ENCODE assay signal across 19 cellular contexts in genomic region chr13:40995997-40996396, GRCh38. TPM values are rescaled to one million over a fixed set of nuclear protein-coding genes. Genes with fewer than 3 reads are reported as not detected.
DNase-seq lines count a peak whose midpoint lies in the region; ATAC-seq and TF ChIP-seq lines count a peak whose summit lies in the region.
"Had no signal": no experiment of that assay in that cellular context is flagged by ENCODE, and none has a peak within 500 bp of the region (broad histone marks: within the 10 kb centered on the region; RNA-seq: fewer than 3 reads in every experiment).

No MANE protein-coding gene starts in this region.

- no peaks in the 10 kb centered on the region for H3K36me3 ChIP-seq in HCT116 (ENCODE audit: control insufficient read depth in 1 of 2, insufficient read depth in 2 of 2, low read length in 2 of 2)
- H3K36me3 ChIP-seq: BE2C had no signal

- no peak overlapping the region for H3K4me2 ChIP-seq in HCT116 (ENCODE audit: low read length)

- POLR2A ChIA-PET in CD4-positive, alpha-beta T cell (lab: Charles Lee) = interaction anchor here (0.7 to 3.2 kb wide), 6 partner anchors 9 to 64 kb away, joined by 3 to 17 read pairs (median 4); partner anchors contain the start of gene ELF1
- POLR2A ChIA-PET in HCT116 (lab: Charles Lee) = no interaction called here
- POLR2A ChIA-PET in activated CD8-positive, alpha-beta T cell treated with anti-CD3 and anti-CD28 coated beads for 36 hours (lab: Charles Lee) = interaction anchor here (0.8 to 1.1 kb wide), 4 partner anchors 9 to 22 kb away, joined by 3 read pairs; no protein-coding TSS in a partner anchor
- POLR2A ChIA-PET in naive thymus-derived CD8-positive, alpha-beta T cell (lab: Charles Lee) = interaction anchor here (1.0 kb wide), 2 partner anchors 18 to 22 kb away, joined by 3 to 4 read pairs; no protein-coding TSS in a partner anchor

- no peaks in the 10 kb centered on the region for H3K27me3 ChIP-seq in CD4-positive, alpha-beta T cell (ENCODE audit: control insufficient read depth, insufficient read depth, low read length)
- H3K27me3 ChIP-seq in HCT116 (ENCODE audit: insufficient read depth, low read length) = no peaks in the 10 kb centered on the region
- H3K27me3 ChIP-seq: BE2C, heart left ventricle had no signal

- no TSS peak for BruUV-seq in HCT116 (replicated peaks; lab: Mats Ljungman, UMichigan)

- intact Hi-C loops in CD4-positive, alpha-beta T cell (cut with DNase I, micrococcal nuclease) = loop anchor here in 1 of 2 experiments (1.0 kb wide), 1 partner anchor 12 kb away; no protein-coding TSS in a partner anchor
- intact Hi-C loops in HCT116 (cut with micrococcal nuclease) = loop anchor here (10.0 kb wide), 1 partner anchor 221 kb away; the partner anchor contains the start of gene MRPS31
- intact Hi-C loops in activated CD8-positive, alpha-beta T cell treated with anti-CD3 and anti-CD28 coated beads for 36 hours (cut with micrococcal nuclease) = loop anchor here (1.0 kb wide), 1 partner anchor 9 kb away; no protein-coding TSS in a partner anchor

- no peak overlapping the region for H2AFZ ChIP-seq in HCT116 (ENCODE audit: low read depth, low read length, poor library complexity, severe bottlenecking)

- no peak overlapping the region for H3K4me3 Mint-ChIP-seq in CD4-positive, alpha-beta T cell
- H3K4me3 Mint-ChIP-seq in activated CD8-positive, alpha-beta T cell treated with anti-CD3 and anti-CD28 coated beads for 36 hours = no peak overlapping the region
- H3K4me3 Mint-ChIP-seq in naive thymus-derived CD8-positive, alpha-beta T cell = peak overlapping the region in 3 of 10 donors; percentile 1 to 66 (median 10)
- no peak overlapping the region for H3K4me3 Mint-ChIP-seq in chondrocyte (ENCODE audit: unreplicated experiment)

- no peak overlapping the region for H3K27ac ChIP-seq in CD4-positive, alpha-beta T cell (ENCODE audit: low read depth, low read length)
- H3K27ac ChIP-seq in HCT116 (ENCODE audit: low read depth, low read length) = no peak overlapping the region

- no peak for TF ChIP-seq POLR2A in HCT116 (IDR thresholded peaks at IDR 0.05; ENCODE audit: borderline replicate concordance, extremely low read depth, insufficient read depth, insufficient read length)

- CTCF ChIA-PET in CD4-positive, alpha-beta T cell (lab: Charles Lee) = no interaction called here
- CTCF ChIA-PET in HCT116 (lab: Charles Lee) = interaction anchor here (1.0 kb wide), 1 partner anchor 59 kb away, joined by 3 read pairs; no protein-coding TSS in a partner anchor
- CTCF ChIA-PET in activated CD8-positive, alpha-beta T cell treated with anti-CD3 and anti-CD28 coated beads for 36 hours (lab: Charles Lee) = interaction anchor here (1.0 to 2.1 kb wide), 4 partner anchors 13 to 59 kb away, joined by 5 to 7 read pairs (median 6); no protein-coding TSS in a partner anchor

- no peak overlapping the region for H3K9ac ChIP-seq in HCT116 (ENCODE audit: low read length)

- no peaks in the 10 kb centered on the region for H3K9me2 ChIP-seq in HCT116 (ENCODE audit: insufficient read depth)

- H3K4me1 ChIP-seq in HCT116 (ENCODE audit: control insufficient read depth in 1 of 2, insufficient read depth in 2 of 2, low read length in 2 of 2) = peaks cover 35% of the 10 kb centered on the region in 2 experiments
- H3K4me1 ChIP-seq: BE2C had no signal

- no peaks in the 10 kb centered on the region for H3K9me3 Mint-ChIP-seq in CD4-positive, alpha-beta T cell
- H3K9me3 Mint-ChIP-seq in activated CD8-positive, alpha-beta T cell treated with anti-CD3 and anti-CD28 coated beads for 36 hours = no peaks in the 10 kb centered on the region
- H3K9me3 Mint-ChIP-seq in naive thymus-derived CD8-positive, alpha-beta T cell = no peaks in the 10 kb centered on the region
- H3K9me3 Mint-ChIP-seq in chondrocyte (ENCODE audit: low read depth) = no peaks in the 10 kb centered on the region
- H3K9me3 Mint-ChIP-seq: activated naive CD8-positive, alpha-beta T cell treated with anti-CD3 and anti-CD28 coated beads, Interleukin-2, amount 10 ng/mL, durations not matched to agents 7 days and 5 days had no signal

- no peak for TF ChIP-seq CTCF in CD4-positive, alpha-beta T cell (IDR thresholded peaks at IDR 0.05)
- TF ChIP-seq CTCF in HCT116 (IDR thresholded peaks at IDR 0.05 in 2 of 3, conservative IDR thresholded peaks at IDR 0.05 in 1 of 3; ENCODE audit: borderline replicate concordance in 1 of 3, insufficient read depth in 1 of 3, low read depth in 2 of 3, low read length in 2 of 3) (no peak), chondrocyte (IDR thresholded peaks at IDR 0.05) (no peak)
- no peak for TF ChIP-seq CTCF in activated CD8-positive, alpha-beta T cell treated with anti-CD3 and anti-CD28 coated beads for 36 hours (IDR thresholded peaks at IDR 0.05)

- ATAC-seq in CD4-positive, alpha-beta T cell (ENCODE audit: poor library complexity) = no peak
- ATAC-seq in HCT116 (no peak), HG03460 (IDR thresholded peaks at IDR 0.05; ENCODE audit: unreplicated experiment) (no peak)
- no peak for ATAC-seq in activated CD8-positive, alpha-beta T cell treated with anti-CD3 and anti-CD28 coated beads for 36 hours
- ATAC-seq in naive thymus-derived CD8-positive, alpha-beta T cell = no peak

- H3K4me3 ChIP-seq in HCT116 (replicated peaks in 1 of 2; ENCODE audit: low read depth in 1 of 2, low read length in 2 of 2) = no peak overlapping the region
- H3K4me3 ChIP-seq: heart left ventricle had no signal

- DNase-seq in CD4-positive, alpha-beta T cell = no peak
- DNase-seq in HCT116 (ENCODE audit: low read depth, low spot score) = no peak
- no peak for DNase-seq in activated CD8-positive, alpha-beta T cell treated with anti-CD3 and anti-CD28 coated beads for 36 hours
- DNase-seq in naive thymus-derived CD8-positive, alpha-beta T cell = no peak
- DNase-seq in cortex of kidney (lab: John Stamatoyannopoulos, UW) = no peak
- DNase-seq in chondrocyte (ENCODE audit: low spot score) = no peak
- DNase-seq: activated naive CD8-positive, alpha-beta T cell treated with anti-CD3 and anti-CD28 coated beads, Interleukin-2, amount 10 ng/mL, durations not matched to agents 7 days and 5 days; BE2C; DMS79; heart left ventricle; islet precursor cell; mammary epithelial cell; NCI-H1105 treated with DMSO at 0.1 percent for 48 hours; NCI-H2171; NCI-H774; right cardiac atrium; substantia nigra; SW 1271 had no signal

- H3K4me1 Mint-ChIP-seq in CD4-positive, alpha-beta T cell (ENCODE audit: low read depth) = peaks cover 84% of the 10 kb centered on the region
- peaks cover 81% of the 10 kb centered on the region for H3K4me1 Mint-ChIP-seq in activated CD8-positive, alpha-beta T cell treated with anti-CD3 and anti-CD28 coated beads for 36 hours (ENCODE audit: low read depth)
- peaks cover 36 to 95% (median 77%) of the 10 kb centered on the region in 4 donors for H3K4me1 Mint-ChIP-seq in naive thymus-derived CD8-positive, alpha-beta T cell
- peaks cover 16% of the 10 kb centered on the region for H3K4me1 Mint-ChIP-seq in chondrocyte (ENCODE audit: low read depth)

- RAD21 ChIA-PET in HCT116 (lab: Charles Lee; ENCODE audit: low non-redundant PET in 1 of 2, low total read pairs in 2 of 2, uncharacterized antibody in 2 of 2, unreplicated experiment in 2 of 2) = no interaction called here

- H3K9me3 ChIP-seq in CD4-positive, alpha-beta T cell (ENCODE audit: control insufficient read depth, low read length) = no peaks in the 10 kb centered on the region
- H3K9me3 ChIP-seq in HCT116 (ENCODE audit: control insufficient read depth in 1 of 2, insufficient read depth in 1 of 2, low read depth in 1 of 2, low read length in 2 of 2) = no peaks in the 10 kb centered on the region
- H3K9me3 ChIP-seq: BE2C, heart left ventricle had no signal

- H3K27ac Mint-ChIP-seq in CD4-positive, alpha-beta T cell = peak overlapping the region; percentile 84
- peak overlapping the region; percentile 82 for H3K27ac Mint-ChIP-seq in activated CD8-positive, alpha-beta T cell treated with anti-CD3 and anti-CD28 coated beads for 36 hours
- H3K27ac Mint-ChIP-seq in naive thymus-derived CD8-positive, alpha-beta T cell = peak overlapping the region in 7 of 10 donors; percentile 17 to 93 (median 84)
- H3K27ac Mint-ChIP-seq in chondrocyte (ENCODE audit: unreplicated experiment) = no peak overlapping the region

- H3K27me3 Mint-ChIP-seq in CD4-positive, alpha-beta T cell = no peaks in the 10 kb centered on the region
- no peaks in the 10 kb centered on the region for H3K27me3 Mint-ChIP-seq in activated CD8-positive, alpha-beta T cell treated with anti-CD3 and anti-CD28 coated beads for 36 hours
- no peaks in the 10 kb centered on the region for H3K27me3 Mint-ChIP-seq in naive thymus-derived CD8-positive, alpha-beta T cell
- H3K27me3 Mint-ChIP-seq in chondrocyte (ENCODE audit: low read depth) = no peaks in the 10 kb centered on the region
- H3K27me3 Mint-ChIP-seq: activated naive CD8-positive, alpha-beta T cell treated with anti-CD3 and anti-CD28 coated beads, Interleukin-2, amount 10 ng/mL, durations not matched to agents 7 days and 5 days had no signal

- peaks cover 44% of the 10 kb centered on the region for H3K36me3 Mint-ChIP-seq in CD4-positive, alpha-beta T cell (ENCODE audit: low read depth)
- H3K36me3 Mint-ChIP-seq in activated CD8-positive, alpha-beta T cell treated with anti-CD3 and anti-CD28 coated beads for 36 hours (ENCODE audit: low read depth) = peaks cover 37% of the 10 kb centered on the region
- H3K36me3 Mint-ChIP-seq in naive thymus-derived CD8-positive, alpha-beta T cell = peaks cover 0 to 32% (median 5%) of the 10 kb centered on the region in 3 donors
- H3K36me3 Mint-ChIP-seq in chondrocyte (ENCODE audit: low read depth) = peaks cover 3% of the 10 kb centered on the region

- H3K79me2 ChIP-seq in HCT116 (ENCODE audit: insufficient read depth, low read length) = peaks cover 88% of the 10 kb centered on the region

- TF ChIP-seq RAD21 in HCT116 (IDR thresholded peaks at IDR 0.05; ENCODE audit: low read depth) = no peak

- no peaks in the 10 kb centered on the region for H4K20me1 ChIP-seq in HCT116 (ENCODE audit: insufficient read depth)

TF ChIP-seq in HCT116, 20 proteins besides CTCF, POLR2A, EP300 and RAD21:
- no peak for TF ChIP-seq ATF3 (IDR thresholded peaks at IDR 0.05)
- peak; percentile 19; the same call in 1 of the 2 replicates for TF ChIP-seq CBX3 (IDR thresholded peaks at IDR 0.05; ENCODE audit: low read depth)

RNA-seq across cellular contexts. Expression of gene ELF1, which starts 23.1 kb away (rescaled TPM):
- 100 to 1,000 TPM; 354 to 358 TPM for total RNA-seq in CD4-positive, alpha-beta T cell
- total RNA-seq in HCT116 (2021; ENCODE audit: unreplicated experiment) = 30.0 TPM
- polyA plus RNA-seq in HCT116 (2012) = 13.3 and 17.1 TPM in 2 replicates
- total RNA-seq in activated CD8-positive, alpha-beta T cell treated with anti-CD3 and anti-CD28 coated beads for 36 hours = 10 to 100 TPM; 85.2 to 88.2 TPM
- 100 to 1,000 TPM; 184 to 200 TPM for total RNA-seq in naive thymus-derived CD8-positive, alpha-beta T cell
- polyA plus RNA-seq in naive thymus-derived CD8-positive, alpha-beta T cell = 100 to 1,000 TPM; 127 to 155 (median 130) TPM
- total RNA-seq in chondrocyte = 45.7 to 46.7 TPM (median 45.8 TPM) in 3 replicates
